In genomic region chr3:52892625-52893311, GRCh38 we compare ENCODE assay signal across 1 cellular context.
TF ChIP-seq lines count a peak whose summit lies in the region.

No MANE protein-coding gene starts in this region.

TF ChIP-seq in K562, 482 proteins besides CTCF, POLR2A, EP300 and RAD21 (continued from another document):
- no peak for TF ChIP-seq ZNF398 (CRISPR knock-in tag; IDR thresholded peaks at IDR 0.05)
- TF ChIP-seq RBM14 (IDR thresholded peaks at IDR 0.05; ENCODE audit: borderline replicate concordance, insufficient read depth, low read depth, low read length) = no peak
- TF ChIP-seq NEUROD1 (IDR thresholded peaks at IDR 0.05; ENCODE audit: borderline replicate concordance, low read depth, low read length, partially characterized antibody) = no peak
- TF ChIP-seq, protein P1, sequence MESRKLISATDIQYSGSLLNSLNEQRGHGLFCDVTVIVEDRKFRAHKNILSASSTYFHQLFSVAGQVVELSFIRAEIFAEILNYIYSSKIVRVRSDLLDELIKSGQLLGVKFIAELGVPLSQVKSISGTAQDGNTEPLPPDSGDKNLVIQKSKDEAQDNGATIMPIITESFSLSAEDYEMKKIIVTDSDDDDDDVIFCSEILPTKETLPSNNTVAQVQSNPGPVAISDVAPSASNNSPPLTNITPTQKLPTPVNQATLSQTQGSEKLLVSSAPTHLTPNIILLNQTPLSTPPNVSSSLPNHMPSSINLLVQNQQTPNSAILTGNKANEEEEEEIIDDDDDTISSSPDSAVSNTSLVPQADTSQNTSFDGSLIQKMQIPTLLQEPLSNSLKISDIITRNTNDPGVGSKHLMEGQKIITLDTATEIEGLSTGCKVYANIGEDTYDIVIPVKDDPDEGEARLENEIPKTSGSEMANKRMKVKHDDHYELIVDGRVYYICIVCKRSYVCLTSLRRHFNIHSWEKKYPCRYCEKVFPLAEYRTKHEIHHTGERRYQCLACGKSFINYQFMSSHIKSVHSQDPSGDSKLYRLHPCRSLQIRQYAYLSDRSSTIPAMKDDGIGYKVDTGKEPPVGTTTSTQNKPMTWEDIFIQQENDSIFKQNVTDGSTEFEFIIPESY (CRISPR knock-in tag; IDR thresholded peaks at IDR 0.05) = peak; percentile 90
- peak; percentile 18; the same call in 1 of the 2 replicates for TF ChIP-seq ATF3 (IDR thresholded peaks at IDR 0.05)
- TF ChIP-seq ATF3 (CRISPR knock-in tag; conservative IDR thresholded peaks at IDR 0.05) = no peak
- no peak for TF ChIP-seq ZNF507 (tag; conservative IDR thresholded peaks at IDR 0.05)
- TF ChIP-seq RBM22 (IDR thresholded peaks at IDR 0.05; ENCODE audit: low read depth, low read length, poor library complexity, severe bottlenecking) = no peak
- peak; percentile 12 for TF ChIP-seq DACH1 (IDR thresholded peaks at IDR 0.05; ENCODE audit: partially characterized antibody)
- no peak for TF ChIP-seq PATZ1 (CRISPR knock-in tag; IDR thresholded peaks at IDR 0.05; ENCODE audit: borderline replicate concordance)
- TF ChIP-seq, protein P2, sequence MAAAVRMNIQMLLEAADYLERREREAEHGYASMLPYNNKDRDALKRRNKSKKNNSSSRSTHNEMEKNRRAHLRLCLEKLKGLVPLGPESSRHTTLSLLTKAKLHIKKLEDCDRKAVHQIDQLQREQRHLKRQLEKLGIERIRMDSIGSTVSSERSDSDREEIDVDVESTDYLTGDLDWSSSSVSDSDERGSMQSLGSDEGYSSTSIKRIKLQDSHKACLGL (CRISPR knock-in tag; IDR thresholded peaks at IDR 0.05; ENCODE audit: borderline replicate concordance, poor library complexity, severe bottlenecking) = no peak
